Comparison of ENCODE assay signal across 7 cellular contexts in the genomic region with DNA sequence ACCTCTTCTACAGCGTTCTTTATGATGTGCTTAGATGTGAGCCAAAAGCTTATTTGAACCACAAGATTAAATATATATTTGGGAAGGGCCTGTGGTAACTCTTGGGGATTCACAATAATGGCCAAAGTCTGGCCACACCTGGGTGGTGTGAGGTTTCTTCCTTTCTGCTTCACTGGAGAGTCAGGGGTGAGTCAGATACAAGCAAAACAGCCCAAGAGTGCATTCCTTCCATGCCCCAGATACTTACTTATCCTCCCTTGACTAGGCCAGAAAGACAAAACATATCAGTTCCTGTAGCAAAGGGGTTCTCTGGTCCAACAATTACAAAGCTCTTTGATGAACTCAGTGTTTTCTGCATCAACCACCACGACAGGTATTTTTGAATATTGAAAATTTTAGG. TPM values are rescaled to one million over a fixed set of nuclear protein-coding genes. Genes with fewer than 3 reads are reported as not detected.
DNase-seq lines count a peak whose midpoint lies in the region; ATAC-seq and TF ChIP-seq lines count a peak whose summit lies in the region.

No MANE protein-coding gene starts in this region.

- H3K4me2 ChIP-seq in MM.1S (ENCODE audit: low read depth, low read length), result no peak overlapping the region

- no peak overlapping the region for H2AFZ ChIP-seq in MM.1S (ENCODE audit: low read length)

- no peaks in the 10 kb centered on the region for H3K9me2 ChIP-seq in MM.1S (replicated peaks; ENCODE audit: insufficient read depth, low read length)

- H3K36me3 Mint-ChIP-seq in activated CD8-positive, alpha-beta T cell treated with anti-CD3 and anti-CD28 coated beads for 36 hours (ENCODE audit: low read depth), result peaks cover 81% of the 10 kb centered on the region

- H4K20me1 ChIP-seq in MM.1S (ENCODE audit: insufficient read depth, low read length), result no peaks in the 10 kb centered on the region

- peak overlapping the region; percentile 97 for H3K27ac Mint-ChIP-seq in activated CD8-positive, alpha-beta T cell treated with anti-CD3 and anti-CD28 coated beads for 36 hours

- CTCF ChIA-PET in activated CD8-positive, alpha-beta T cell treated with anti-CD3 and anti-CD28 coated beads for 36 hours (lab: Charles Lee), result interaction anchor here (1.2 to 3.3 kb wide), 9 partner anchors 8 to 97 kb away, joined by 3 to 30 read pairs (median 6); no protein-coding TSS in a partner anchor

- no peak overlapping the region for H3K27ac ChIP-seq in MM.1S (ENCODE audit: low read length)

- H3F3A ChIP-seq in MM.1S (ENCODE audit: insufficient read depth, low read length), result no peaks in the 10 kb centered on the region

- H3K4me3 Mint-ChIP-seq in activated CD8-positive, alpha-beta T cell treated with anti-CD3 and anti-CD28 coated beads for 36 hours, result peak overlapping the region; percentile 97

- no peaks in the 10 kb centered on the region for H3K36me3 ChIP-seq in MM.1S (replicated peaks; ENCODE audit: insufficient read depth, low read length)

- no peak overlapping the region for H3K4me3 ChIP-seq in MM.1S (ENCODE audit: low read length)

- POLR2A ChIA-PET in activated CD8-positive, alpha-beta T cell treated with anti-CD3 and anti-CD28 coated beads for 36 hours (lab: Charles Lee), result interaction anchor here (1.1 to 3.5 kb wide), 13 partner anchors 9 to 59 kb away, joined by 3 to 32 read pairs (median 7); no protein-coding TSS in a partner anchor

- H3K9me3 Mint-ChIP-seq in activated CD8-positive, alpha-beta T cell treated with anti-CD3 and anti-CD28 coated beads for 36 hours, result no peaks in the 10 kb centered on the region

- no peaks in the 10 kb centered on the region for H3K27me3 Mint-ChIP-seq in activated CD8-positive, alpha-beta T cell treated with anti-CD3 and anti-CD28 coated beads for 36 hours

- TF ChIP-seq CTCF in activated CD8-positive, alpha-beta T cell treated with anti-CD3 and anti-CD28 coated beads for 36 hours (IDR thresholded peaks at IDR 0.05), result no peak
- TF ChIP-seq CTCF in MM.1S (IDR thresholded peaks at IDR 0.05; ENCODE audit: low read length), result no peak

- ATAC-seq in GM18873 (IDR thresholded peaks at IDR 0.05; ENCODE audit: low FRiP score, unreplicated experiment) (peak; percentile 55), HG02884 (IDR thresholded peaks at IDR 0.05; ENCODE audit: unreplicated experiment) (peak; percentile 55)
- peak; percentile 12 for ATAC-seq in activated CD8-positive, alpha-beta T cell treated with anti-CD3 and anti-CD28 coated beads for 36 hours

- no peaks in the 10 kb centered on the region for H3K79me2 ChIP-seq in MM.1S (ENCODE audit: low read length)

- H3K4me1 ChIP-seq in MM.1S (ENCODE audit: low read length), result no peaks in the 10 kb centered on the region

- intact Hi-C loops in activated CD8-positive, alpha-beta T cell treated with anti-CD3 and anti-CD28 coated beads for 36 hours (cut with micrococcal nuclease), result no loop called here

- no peaks in the 10 kb centered on the region for H3K9me3 ChIP-seq in MM.1S (replicated peaks; ENCODE audit: insufficient read depth, low read length)

- no peak overlapping the region for H3K9ac ChIP-seq in MM.1S (ENCODE audit: low read length)

- DNase-seq in activated CD8-positive, alpha-beta T cell treated with anti-CD3 and anti-CD28 coated beads for 36 hours, result no peak
- peak; percentile 78 for DNase-seq in non-pigmented ciliary epithelial cell (ENCODE audit: low read depth)
- DNase-seq in NCI-H446 treated with DMSO at 0.1 percent for 48 hours (lab: John Stamatoyannopoulos, UW), result no peak
- no peak for DNase-seq in stimulated activated CD4-positive, alpha-beta T cell treated with anti-CD3 and anti-CD28 coated beads, Interleukin-2, amount 100 ng/mL, for 48 hours
- DNase-seq in MM.1S, result no peak

- H3K27me3 ChIP-seq in MM.1S (replicated peaks; ENCODE audit: insufficient read depth, low read length), result no peaks in the 10 kb centered on the region

- H3K4me1 Mint-ChIP-seq in activated CD8-positive, alpha-beta T cell treated with anti-CD3 and anti-CD28 coated beads for 36 hours (ENCODE audit: low read depth), result peaks cover 64% of the 10 kb centered on the region

RNA-seq across cellular contexts. Expression of gene ZBED2, which starts 0.9 kb away (rescaled TPM):
- total RNA-seq in activated CD8-positive, alpha-beta T cell treated with anti-CD3 and anti-CD28 coated beads for 36 hours, result 100 to 1,000 TPM; 226 to 235 TPM

RNA-seq across cellular contexts. Expression of gene CD96, which starts 52.2 kb away (rescaled TPM):
- 100 to 1,000 TPM; 142 to 147 TPM for total RNA-seq in activated CD8-positive, alpha-beta T cell treated with anti-CD3 and anti-CD28 coated beads for 36 hours
